Comparison of ENCODE assay signal across 13 cellular contexts in genomic region chr17:41249637-41250240, GRCh38. TPM values are rescaled to one million over a fixed set of nuclear protein-coding genes. Genes with fewer than 3 reads are reported as not detected.
DNase-seq lines count a peak whose midpoint lies in the region; ATAC-seq and TF ChIP-seq lines count a peak whose summit lies in the region.
"Not testable (repeated sequence)": the region's sequence is repeated elsewhere in the genome, so short reads cannot be mapped to it uniquely, and the experiment has no call there.
"Had no signal": no experiment of that assay in that cellular context is flagged by ENCODE, and none has a peak within 500 bp of the region (broad histone marks: within the 10 kb centered on the region; RNA-seq: fewer than 3 reads in every experiment).

TSS of gene KRTAP9-4 (plus strand) at chr17:41249687. CDS start at chr17:41249721, 34 bp downstream.

- not testable (repeated sequence) for TF ChIP-seq CTCF in HEK293 (tag by site-specific recombination; IDR thresholded peaks at IDR 0.05); WTC11 (IDR thresholded peaks at IDR 0.05)

- H3K36me3 Mint-ChIP-seq in WTC11: not testable (repeated sequence)

- H3K9me3 ChIP-seq in HEK293 (ENCODE audit: control insufficient read depth, insufficient read depth, low read depth, low read length): not testable (repeated sequence)

- H3K27ac Mint-ChIP-seq in WTC11: not testable (repeated sequence)

- H3K4me3 Mint-ChIP-seq in WTC11: not testable (repeated sequence)

- not testable (repeated sequence) for H3K4me1 ChIP-seq in HEK293 (ENCODE audit: control insufficient read depth, insufficient read depth, low read length)

- DNase-seq in COLO668 (lab: John Stamatoyannopoulos, UW; ENCODE audit: unreplicated experiment): peak; percentile 4
- DNase-seq in NCI-H2171 treated with DMSO at 0.1 percent for 48 hours (lab: John Stamatoyannopoulos, UW): peak; percentile 14
- peak; percentile 65 for DNase-seq in NCI-H774 (lab: John Stamatoyannopoulos, UW)
- not testable (repeated sequence) for DNase-seq in WTC11 (ENCODE audit: low spot score)
- DNase-seq in iPS-NIHi7 (ENCODE audit: extremely low spot score): peak; percentile 0

- H3K4me3 ChIP-seq in HEK293 (ENCODE audit: low read depth, low read length): not testable (repeated sequence)

- POLR2A ChIA-PET in HEK293 (lab: Yijun Ruan, JAX); WTC11 (lab: Charles Lee): not testable (repeated sequence)

- H3K9me3 Mint-ChIP-seq in WTC11: not testable (repeated sequence)

- ATAC-seq in WTC11: not testable (repeated sequence)

- H3K27me3 Mint-ChIP-seq in WTC11 (ENCODE audit: low read depth): not testable (repeated sequence)

- H3K27ac ChIP-seq in HEK293 (ENCODE audit: extremely low read depth, low read depth, low read length): not testable (repeated sequence)

- CTCF ChIA-PET in HEK293 (lab: Yijun Ruan, JAX): interaction anchor here (0.6 kb wide), 1 partner anchor 300 kb away, joined by 4 read pairs; no protein-coding TSS in a partner anchor
- CTCF ChIA-PET in WTC11 (lab: Charles Lee): not testable (repeated sequence)

- not testable (repeated sequence) for H3K36me3 ChIP-seq in HEK293 (ENCODE audit: control insufficient read depth in 2 of 2, insufficient read depth in 1 of 2, low read length in 2 of 2)

- H3K4me1 Mint-ChIP-seq in WTC11: not testable (repeated sequence)

TF ChIP-seq in HEK293, 187 proteins besides CTCF, POLR2A, EP300 and RAD21:
- peak; percentile 56; the same call in 1 of the 2 replicates for TF ChIP-seq SCRT1 (tag by site-specific recombination; IDR thresholded peaks at IDR 0.05; ENCODE audit: borderline replicate concordance)
- peak; percentile 73 for TF ChIP-seq ZIC2 (tag by site-specific recombination; IDR thresholded peaks at IDR 0.05)

TF ChIP-seq in WTC11, 78 proteins besides CTCF, POLR2A, EP300 and RAD21:
- TF ChIP-seq ZNF423 (CRISPR knock-in tag; IDR thresholded peaks at IDR 0.05): peak; percentile 73

RNA-seq across cellular contexts. Expression of gene KRTAP9-4, which starts in this region (rescaled TPM):
- total RNA-seq in WTC11 (2021): not detected in 3 replicates
- total RNA-seq: Caco-2; CD4-positive, alpha-beta memory T cell; GM12878; GM23338; H4; H9; HFFc6 had no signal
